8 cellular contexts compared by ENCODE assay signal in genomic region chr2:177983183-177983788, GRCh38.
DNase-seq lines count a peak whose midpoint lies in the region; ATAC-seq, FAIRE-seq and TF ChIP-seq lines count a peak whose summit lies in the region.

No MANE protein-coding gene starts in this region.

- no peaks in the 10 kb centered on the region for H3K9me1 ChIP-seq in K562 (ENCODE audit: control insufficient read depth, insufficient read depth, low read length)

- in situ Hi-C loops in K562 (cut with MboI), result no loop called here

- FAIRE-seq in K562 (lab: Jason Lieb, UNC) (peak; percentile 84), kidney (lab: Jason Lieb, UNC) (peak; percentile 83)

- H2AFZ ChIP-seq in K562 (ENCODE audit: low read depth, low read length), result no peak overlapping the region

- H3K27me3 ChIP-seq in K562 (ENCODE audit: control insufficient read depth in 2 of 2, insufficient read depth in 2 of 2, low read length in 2 of 2) (no peaks in the 10 kb centered on the region), uterus (no peaks in the 10 kb centered on the region)

- intact Hi-C loops in K562 (cut with micrococcal nuclease) (loop anchor here (1.0 to 10.0 kb wide), 6 partner anchors 76 to 434 kb away; partner anchors contain the start of gene RBM45), kidney (cut with DNase I) (no loop called here), uterus (cut with DNase I; ENCODE audit: low total_unique reads) (no loop called here)

- CTCF ChIA-PET in K562 (lab: Yijun Ruan, JAX; ENCODE audit: low intra/inter-chr PET ratio), result interaction anchor here (1.2 to 1.4 kb wide), 2 partner anchors 226 to 432 kb away, joined by 3 to 4 read pairs; no protein-coding TSS in a partner anchor

- no peaks in the 10 kb centered on the region for H3K79me2 ChIP-seq in K562 (ENCODE audit: control insufficient read depth, insufficient read depth, low read length)

- no peak for TF ChIP-seq POLR2A in K562 (conservative IDR thresholded peaks at IDR 0.05)
- TF ChIP-seq POLR2A in uterus (IDR thresholded peaks at IDR 0.05), result no peak

- POLR2A ChIA-PET in K562 (lab: Yijun Ruan, JAX), result interaction anchor here (0.8 to 1.0 kb wide), 2 partner anchors 108 to 134 kb away, joined by 3 read pairs; no protein-coding TSS in a partner anchor

- peak; percentile 96 for ATAC-seq in K562

- peak; percentile 62 for DNase-seq in EL
- DNase-seq in GM20000 (ENCODE audit: low spot score), result peak; percentile 62
- DNase-seq in HK-2 (ENCODE audit: unreplicated experiment), result peak; percentile 46
- DNase-seq in NCI-H69 (lab: John Stamatoyannopoulos, UW), result peak; percentile 62
- DNase-seq in K562 (ENCODE audit: extremely low read depth in 1 of 4, low spot score in 3 of 4), result peak; percentile 68 to 76 (median 71)
- DNase-seq in kidney, result no peak
- no peak for DNase-seq in uterus
- DNase-seq in activated CD8-positive, alpha-beta memory T cell treated with anti-CD3 and anti-CD28 coated beads, Interleukin-2, amount 50 U/mL, for 4 hours, result no peak

- H4K20me1 ChIP-seq in K562 (replicated peaks; ENCODE audit: control insufficient read depth, insufficient read depth, low read length), result no peaks in the 10 kb centered on the region

- TF ChIP-seq CTCF in GM20000 (IDR thresholded peaks at IDR 0.05; ENCODE audit: extremely low read depth, missing control alignments) (peak; percentile 65), K562 (IDR thresholded peaks at IDR 0.05 in 2 of 3, conservative IDR thresholded peaks at IDR 0.05 in 1 of 3; ENCODE audit: insufficient read depth in 2 of 3, low read depth in 1 of 3, low read length in 3 of 3) (peak; percentile 80 to 90 (median 89)), kidney (IDR thresholded peaks at IDR 0.05; ENCODE audit: borderline replicate concordance, extremely low read depth, insufficient read depth) (peak; percentile 67), uterus (IDR thresholded peaks at IDR 0.05) (peak; percentile 13 to 32 (median 16))

- H3K36me3 ChIP-seq in K562 (ENCODE audit: control insufficient read depth, insufficient read depth, low read length) (no peaks in the 10 kb centered on the region), kidney (ENCODE audit: control insufficient read depth in 1 of 2, insufficient read depth in 2 of 2, low read length in 2 of 2) (no peaks in the 10 kb centered on the region), uterus (no peaks in the 10 kb centered on the region)

- H3K27ac ChIP-seq in K562 (ENCODE audit: extremely low read depth, low read depth, low read length) (no peak overlapping the region), kidney (ENCODE audit: low read depth in 2 of 2, low read length in 2 of 2) (no peak overlapping the region), uterus (no peak overlapping the region)

- H3K9me3 ChIP-seq in K562 (replicated peaks; ENCODE audit: control insufficient read depth, insufficient read depth, low read depth, low read length), result no peaks in the 10 kb centered on the region
- no peaks in the 10 kb centered on the region for H3K9me3 ChIP-seq in kidney (ENCODE audit: control insufficient read depth in 1 of 2, low read length in 2 of 2)
- H3K9me3 ChIP-seq in uterus, result no peaks in the 10 kb centered on the region

- WGBS in K562 (ENCODE audit: insufficient coverage, low coverage, missing lambda C conversion rate), result 0% methylated on average over 2 of the region's 2 CpGs

- TF ChIP-seq EP300 in K562 (IDR thresholded peaks at IDR 0.05; ENCODE audit: low read length), result no peak

- no peak overlapping the region for H3K4me2 ChIP-seq in K562 (ENCODE audit: insufficient read depth, low read length)

- TF ChIP-seq RAD21 in K562 (CRISPR knock-in tag; conservative IDR thresholded peaks at IDR 0.05 in 1 of 2, IDR thresholded peaks at IDR 0.05 in 1 of 2), result peak; percentile 87 to 88

- H3K4me3 ChIP-seq in K562 (no peak overlapping the region), kidney (ENCODE audit: low read length in 2 of 2) (no peak overlapping the region), uterus (no peak overlapping the region)

- H3K9ac ChIP-seq in K562 (ENCODE audit: insufficient read depth in 1 of 2, low read depth in 2 of 2, low read length in 2 of 2), result no peak overlapping the region
- no peak overlapping the region for H3K9ac ChIP-seq in kidney (ENCODE audit: low read length in 2 of 2)

- no peaks in the 10 kb centered on the region for H3K4me1 ChIP-seq in K562 (replicated peaks in 1 of 2; ENCODE audit: control insufficient read depth in 2 of 2, insufficient read depth in 2 of 2, low read length in 2 of 2)
- H3K4me1 ChIP-seq in kidney (ENCODE audit: control insufficient read depth in 1 of 2, insufficient read depth in 1 of 2, low read depth in 1 of 2, low read length in 2 of 2), result no peaks in the 10 kb centered on the region
- no peaks in the 10 kb centered on the region for H3K4me1 ChIP-seq in uterus

- BruUV-seq in K562 (replicated peaks; lab: Mats Ljungman, UMichigan), result no TSS peak

TF ChIP-seq in K562, 482 proteins besides CTCF, POLR2A, EP300 and RAD21:
- TF ChIP-seq FOXJ2 (tag; IDR thresholded peaks at IDR 0.05) (peak; percentile 52; the same call in 1 of the 2 replicates), DEAF1 (CRISPR knock-in tag; IDR thresholded peaks at IDR 0.05) (peak; percentile 72), IRF9 (tag; IDR thresholded peaks at IDR 0.05) (no peak), ZNF280B (CRISPR knock-in tag; IDR thresholded peaks at IDR 0.05) (0 out of 2 replicates have a peak, but pooled peaks have one; percentile 22), RCOR1 (IDR thresholded peaks at IDR 0.05; ENCODE audit: borderline replicate concordance in 1 of 2, low read depth in 2 of 2, low read length in 2 of 2) (peak in 1 of 2 experiments; percentile 32; a peak in 1 of 4 replicates), RBM25 (IDR thresholded peaks at IDR 0.05; ENCODE audit: low read depth, low read length, severe bottlenecking) (peak; percentile 52), ZNF431 (CRISPR knock-in tag; IDR thresholded peaks at IDR 0.05) (no peak), SMC3 (conservative IDR thresholded peaks at IDR 0.05; ENCODE audit: insufficient read depth, low read depth, low read length) (peak; percentile 47), BHLHE40 (IDR thresholded peaks at IDR 0.05; ENCODE audit: low read length) (0 out of 2 replicates have a peak, but pooled peaks have one; percentile 8), FOSL1 (tag; conservative IDR thresholded peaks at IDR 0.05) (0 out of 2 replicates have a peak, but pooled peaks have one; percentile 17), CREB1 (IDR thresholded peaks at IDR 0.05) (0 out of 2 replicates have a peak, but pooled peaks have one; percentile 15), CREB1 (CRISPR knock-in tag; IDR thresholded peaks at IDR 0.05) (no peak), SMARCC2 (IDR thresholded peaks at IDR 0.05; ENCODE audit: low read depth) (no peak), ELF2 (CRISPR knock-in tag; IDR thresholded peaks at IDR 0.05) (0 out of 2 replicates have a peak, but pooled peaks have one; percentile 40)

Comparison
In these comparisons a context has a peak if more than half of its experiments do, and no peak if none do; other contexts are left out.
1. DNase-seq: peak in EL (single experiment), GM20000 (single experiment), HK-2 (single experiment), NCI-H69 (single experiment) and K562 (4 of 4); none in kidney (single experiment), uterus (0 of 2) and activated CD8-positive, alpha-beta memory T cell treated with anti-CD3 and anti-CD28 coated beads, Interleukin-2, amount 50 U/mL, for 4 hours (single experiment).
2. CTCF ChIP-seq: peak in every context shown above with its lines; median percentile 89 in K562; 67 in kidney; 65 in GM20000; 16 in uterus.